3 cellular contexts compared by ENCODE assay signal in genomic region chr5:103842936-103843335, GRCh38.
"Had no signal": no experiment of that assay in that cellular context is flagged by ENCODE, and none has a peak within 500 bp of the region (broad histone marks: within the 10 kb centered on the region; RNA-seq: fewer than 3 reads in every experiment).

No MANE protein-coding gene starts in this region.

- ATAC-seq: GM12878 had no signal

- DNase-seq: GDM1, GF-D8 had no signal

- H3K4me3 ChIP-seq: GM12878 had no signal
